19 cellular contexts compared by ENCODE assay signal in the genomic region with DNA sequence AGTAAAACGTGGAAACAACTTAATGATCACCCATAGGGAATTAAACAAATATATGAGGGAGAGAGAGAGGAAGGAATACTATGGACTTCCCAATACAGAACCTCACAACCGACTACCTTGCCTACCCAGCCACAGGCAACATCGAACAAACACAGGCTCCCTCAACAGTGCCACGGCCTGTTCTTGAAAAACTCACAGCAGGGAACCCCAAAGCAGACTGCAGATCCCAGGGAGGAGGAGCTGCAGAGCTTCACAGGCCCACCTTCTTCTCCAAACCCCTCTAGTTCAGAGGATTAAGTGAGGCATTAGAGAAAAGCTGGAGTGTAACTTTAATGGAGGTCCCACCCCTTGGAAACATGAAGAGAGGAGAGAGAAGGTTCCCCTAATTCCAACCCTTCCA.
A peak's percentile ranks its signal among the peaks of the same experiment; 100 is the strongest.
DNase-seq lines count a peak whose midpoint lies in the region; ATAC-seq and TF ChIP-seq lines count a peak whose summit lies in the region.
"Had no signal": no experiment of that assay in that cellular context is flagged by ENCODE, and none has a peak within 500 bp of the region (broad histone marks: within the 10 kb centered on the region; RNA-seq: fewer than 3 reads in every experiment).

No MANE protein-coding gene starts in this region.

- H3K36me3 ChIP-seq in Karpas-422 (ENCODE audit: insufficient read depth, low read length) (no peaks in the 10 kb centered on the region), neural progenitor cell (no peaks in the 10 kb centered on the region), sigmoid colon (no peaks in the 10 kb centered on the region)
- H3K36me3 ChIP-seq: BE2C had no signal

- H3K4me1 Mint-ChIP-seq in neural progenitor cell, result peaks cover 26% of the 10 kb centered on the region
- H3K4me1 Mint-ChIP-seq: CD4-positive, CD25-positive, alpha-beta regulatory T cell; CD8-positive, alpha-beta memory T cell had no signal

- intact Hi-C loops in sigmoid colon (cut with DNase I), result no loop called here

- no peak for TF ChIP-seq POLR2A in sigmoid colon (IDR thresholded peaks at IDR 0.05)

- H3K4me3 ChIP-seq in Karpas-422 (ENCODE audit: low read length) (no peak overlapping the region), neural progenitor cell (no peak overlapping the region), sigmoid colon (no peak overlapping the region)

- no peaks in the 10 kb centered on the region for H3K9me2 ChIP-seq in Karpas-422 (replicated peaks; ENCODE audit: insufficient read depth, low read length)

- no peak overlapping the region for H2AFZ ChIP-seq in Karpas-422 (ENCODE audit: low read length)
- no peak overlapping the region for H2AFZ ChIP-seq in neural progenitor cell (replicated peaks)

- peak; percentile 40 for DNase-seq in ELF-1 (ENCODE audit: low read depth, low spot score)
- DNase-seq in Karpas-422, result peak; percentile 32
- peak; percentile 37 for DNase-seq in iPS-NIHi11 (ENCODE audit: low spot score)
- peak; percentile 39 for DNase-seq in neural progenitor cell (ENCODE audit: low spot score)
- no peak for DNase-seq in sigmoid colon
- DNase-seq: ACHN; BE2C; C1 segment of cervical spinal cord; CD4-positive, CD25-positive, alpha-beta regulatory T cell; CD8-positive, alpha-beta memory T cell; COR-L47; DMS 273 treated with DMSO at 0.1 percent for 48 hours; DMS53; DND-41; EL; HCEC 1CT had no signal

- no peak overlapping the region for H3K4me3 Mint-ChIP-seq in neural progenitor cell
- H3K4me3 Mint-ChIP-seq: CD4-positive, CD25-positive, alpha-beta regulatory T cell; CD8-positive, alpha-beta memory T cell had no signal

- no peaks in the 10 kb centered on the region for H4K20me1 ChIP-seq in Karpas-422 (ENCODE audit: insufficient read depth, low read depth, low read length)
- no peaks in the 10 kb centered on the region for H4K20me1 ChIP-seq in neural progenitor cell (ENCODE audit: low read depth)

- no peak overlapping the region for H3K27ac Mint-ChIP-seq in neural progenitor cell
- H3K27ac Mint-ChIP-seq: CD4-positive, CD25-positive, alpha-beta regulatory T cell; CD8-positive, alpha-beta memory T cell had no signal

- H3F3A ChIP-seq in neural progenitor cell (ENCODE audit: low read depth), result no peaks in the 10 kb centered on the region

- H3K27me3 Mint-ChIP-seq in neural progenitor cell (ENCODE audit: insufficient read depth, low read depth), result peaks cover 7% of the 10 kb centered on the region

- H3K27me3 ChIP-seq in Karpas-422 (ENCODE audit: low read length), result 0 out of 2 replicates have a peak, but pooled peaks cover 2% of the 10 kb centered on the region
- H3K27me3 ChIP-seq in neural progenitor cell, result no peaks in the 10 kb centered on the region
- no peaks in the 10 kb centered on the region for H3K27me3 ChIP-seq in sigmoid colon
- H3K27me3 ChIP-seq: BE2C had no signal

- H3K9me3 ChIP-seq in Karpas-422 (ENCODE audit: low read length) (peaks cover 6% of the 10 kb centered on the region), neural progenitor cell (ENCODE audit: low read depth) (peaks cover 11% of the 10 kb centered on the region), sigmoid colon (peaks cover 0 to 4% (median 0%) of the 10 kb centered on the region in 4 donors)
- H3K9me3 ChIP-seq: BE2C had no signal

- ATAC-seq in GM21367 (IDR thresholded peaks at IDR 0.05; ENCODE audit: unreplicated experiment), result no peak
- ATAC-seq in GM21717 (IDR thresholded peaks at IDR 0.05; ENCODE audit: unreplicated experiment), result no peak

- peaks cover 16% of the 10 kb centered on the region for H3K9me3 Mint-ChIP-seq in neural progenitor cell

- H3K27ac ChIP-seq in Karpas-422 (ENCODE audit: low read length) (no peak overlapping the region), neural progenitor cell (no peak overlapping the region), sigmoid colon (no peak overlapping the region)
- H3K27ac ChIP-seq: HL-60 had no signal

- no peaks in the 10 kb centered on the region for H3K36me3 Mint-ChIP-seq in neural progenitor cell
- H3K36me3 Mint-ChIP-seq: CD4-positive, CD25-positive, alpha-beta regulatory T cell; CD8-positive, alpha-beta memory T cell had no signal

- 40 to 58% methylated on average over 4 of the region's 4 CpGs for WGBS in sigmoid colon, 2 donors

- H3K4me1 ChIP-seq in Karpas-422 (ENCODE audit: low read length) (no peaks in the 10 kb centered on the region), neural progenitor cell (peaks cover 32% of the 10 kb centered on the region), sigmoid colon (no peaks in the 10 kb centered on the region)

- H3K4me2 ChIP-seq in Karpas-422 (ENCODE audit: low read depth, low read length, poor library complexity, severe bottlenecking) (no peak overlapping the region), neural progenitor cell (no peak overlapping the region)

- TF ChIP-seq EP300 in sigmoid colon (IDR thresholded peaks at IDR 0.05), result no peak

- H3K79me2 ChIP-seq in Karpas-422 (ENCODE audit: low read length) (no peaks in the 10 kb centered on the region), neural progenitor cell (ENCODE audit: low read depth) (no peaks in the 10 kb centered on the region)

- no peak for TF ChIP-seq CTCF in neural progenitor cell (IDR thresholded peaks at IDR 0.05)
- no peak for TF ChIP-seq CTCF in sigmoid colon (IDR thresholded peaks at IDR 0.05)

- H3K9ac ChIP-seq in Karpas-422 (ENCODE audit: low read length), result no peak overlapping the region
- H3K9ac ChIP-seq in neural progenitor cell, result no peak overlapping the region
